ENCODE assay signal across 8 cellular contexts in genomic region chr16:83808573-83809014, GRCh38. TPM values are rescaled to one million over a fixed set of nuclear protein-coding genes. Genes with fewer than 3 reads are reported as not detected.
DNase-seq lines count a peak whose midpoint lies in the region; ATAC-seq and TF ChIP-seq lines count a peak whose summit lies in the region.

No MANE protein-coding gene starts in this region.

- peak overlapping the region; percentile 9 for H3K4ac ChIP-seq in IMR-90 (ENCODE audit: low read depth, low read length)

- POLR2A ChIA-PET in IMR-90 (lab: Charles Lee; ENCODE audit: unreplicated experiment), result no interaction called here

- no TSS peak for BruUV-seq in IMR-90 (replicated peaks; lab: Mats Ljungman, UMichigan)

- H4K5ac ChIP-seq in IMR-90 (ENCODE audit: low read depth, low read length), result 0 out of 2 replicates have a peak overlapping the region, but pooled peaks have one; percentile 27

- H2BK15ac ChIP-seq in IMR-90 (ENCODE audit: low read depth, low read length), result no peak overlapping the region

- peak overlapping the region; percentile 33 for H3K14ac ChIP-seq in IMR-90 (replicated peaks; ENCODE audit: low read depth, low read length)

- H3K27ac ChIP-seq in IMR-90 (ENCODE audit: insufficient read depth, low read length) (peak overlapping the region; percentile 86), muscle layer of duodenum (ENCODE audit: low read length) (peak overlapping the region; percentile 75)

- H3K4me1 ChIP-seq in IMR-90 (ENCODE audit: control insufficient read depth, insufficient read depth, low read length) (peaks cover 9% of the 10 kb centered on the region), muscle layer of duodenum (ENCODE audit: control insufficient read depth in 1 of 2, insufficient read depth in 2 of 2, low read length in 2 of 2) (peaks cover 0 to 38% of the 10 kb centered on the region in 2 donors)

- H4K91ac ChIP-seq in IMR-90 (ENCODE audit: insufficient read depth, low read depth, low read length), result no peak overlapping the region; the same call in 1 of the 2 replicates

- H3K9me3 ChIP-seq in IMR-90 (ENCODE audit: control insufficient read depth, insufficient read depth, low read length) (no peaks in the 10 kb centered on the region), muscle layer of duodenum (ENCODE audit: control insufficient read depth in 1 of 2, low read length in 2 of 2) (no peaks in the 10 kb centered on the region)

- WGBS in IMR-90 (ENCODE audit: extremely low coverage in 2 of 2, insufficient read length in 1 of 2), 2 experiments, result no CpG with 5 or more reads among the region's 11 CpGs

- peak overlapping the region; percentile 14; the same call in 1 of the 2 replicates for H3K56ac ChIP-seq in IMR-90 (ENCODE audit: extremely low read depth, insufficient read depth, low read length)

- CTCF ChIA-PET in IMR-90 (lab: Yijun Ruan, JAX), result no interaction called here

- no peak overlapping the region for H3K18ac ChIP-seq in IMR-90 (ENCODE audit: low read depth, low read length)

- peaks cover 10% of the 10 kb centered on the region for H3K9me1 ChIP-seq in IMR-90 (ENCODE audit: insufficient read depth, low read length)

- peak overlapping the region; percentile 94 for H3K4me2 ChIP-seq in IMR-90 (ENCODE audit: low read depth, low read length)

- H3K9ac ChIP-seq in IMR-90 (ENCODE audit: low read depth, low read length), result peak overlapping the region; percentile 97

- H2AK9ac ChIP-seq in IMR-90 (replicated peaks; ENCODE audit: low read depth, low read length, poor library complexity), result no peak overlapping the region

- DNase-seq in AG09309 (ENCODE audit: low read depth) (no peak), IMR-90 (no peak), chondrocyte (ENCODE audit: low spot score) (no peak), NCI-H526 (lab: John Stamatoyannopoulos, UW) (no peak)

- peak overlapping the region; percentile 29; the same call in 1 of the 2 replicates for H3K23ac ChIP-seq in IMR-90 (ENCODE audit: low read depth, low read length)

- H4K8ac ChIP-seq in IMR-90 (ENCODE audit: low read depth in 2 of 2, low read length in 2 of 2), result peak overlapping the region; percentile 77 to 97; a peak in 3 of 4 replicates

- H3K4me3 ChIP-seq in AG09309 (ENCODE audit: control insufficient read depth, low read depth, low read length) (peak overlapping the region; percentile 95), IMR-90 (ENCODE audit: insufficient read depth, low read depth, low read length) (peak overlapping the region; percentile 96), muscle layer of duodenum (ENCODE audit: low read depth in 1 of 2, low read length in 2 of 2) (peak overlapping the region; percentile 75 to 93)

- no peak for TF ChIP-seq POLR2A in IMR-90 (IDR thresholded peaks at IDR 0.05; ENCODE audit: low read depth, low read length)

- no peak overlapping the region for H2BK120ac ChIP-seq in IMR-90 (ENCODE audit: low read depth, low read length)

- H2BK5ac ChIP-seq in IMR-90 (ENCODE audit: low read depth, low read length, poor library complexity, severe bottlenecking), result peak overlapping the region; percentile 27

- no peak for TF ChIP-seq CTCF in AG09309 (IDR thresholded peaks at IDR 0.05; ENCODE audit: control insufficient read depth, insufficient read depth, low read depth, low read length, missing control alignments)
- no peak for TF ChIP-seq CTCF in IMR-90 (conservative IDR thresholded peaks at IDR 0.05; ENCODE audit: low read depth, low read length)
- no peak for TF ChIP-seq CTCF in chondrocyte (IDR thresholded peaks at IDR 0.05)

- H3K27me3 Mint-ChIP-seq in chondrocyte (ENCODE audit: low read depth), result no peaks in the 10 kb centered on the region

- peaks cover 23 to 31% of the 10 kb centered on the region in 2 experiments for H3K79me1 ChIP-seq in IMR-90 (ENCODE audit: low read depth in 1 of 2, low read length in 2 of 2)

- intact Hi-C loops in IMR-90 (cut with micrococcal nuclease), result loop anchor here (5.0 kb wide), 1 partner anchor 121 kb away; no protein-coding TSS in a partner anchor

- ATAC-seq in IMR-90 (ENCODE audit: low read depth) (no peak), HG03135 (IDR thresholded peaks at IDR 0.05; ENCODE audit: unreplicated experiment) (no peak), GM19463 (IDR thresholded peaks at IDR 0.05; ENCODE audit: unreplicated experiment) (no peak), HG03521 (IDR thresholded peaks at IDR 0.05; ENCODE audit: unreplicated experiment) (no peak)

- H3K4me3 Mint-ChIP-seq in chondrocyte (ENCODE audit: unreplicated experiment), result peak overlapping the region; percentile 98

- H3K27me3 ChIP-seq in IMR-90 (ENCODE audit: control insufficient read depth, insufficient read depth, low read length) (no peaks in the 10 kb centered on the region), muscle layer of duodenum (ENCODE audit: low read depth, low read length) (no peaks in the 10 kb centered on the region)

- no peak overlapping the region for H2BK20ac ChIP-seq in IMR-90 (ENCODE audit: low read depth, low read length)

- H4K20me1 ChIP-seq in IMR-90 (ENCODE audit: insufficient read depth, low read length), result peaks cover 9% of the 10 kb centered on the region; the same call in 1 of the 2 replicates

- dilution Hi-C loops in IMR-90 (cut with HindIII; ENCODE audit: low sequenced_read_pairs, unreplicated experiment), result no loop called here

- H2AK5ac ChIP-seq in IMR-90 (ENCODE audit: low read depth, low read length), result no peak overlapping the region

- in situ Hi-C loops in IMR-90 (cut with MboI; ENCODE audit: low sequenced_read_pairs), result no loop called here

- H3K27ac Mint-ChIP-seq in chondrocyte (ENCODE audit: unreplicated experiment), result peak overlapping the region; percentile 94

- TF ChIP-seq RAD21 in IMR-90 (IDR thresholded peaks at IDR 0.05; ENCODE audit: low read length), result no peak

- no peaks in the 10 kb centered on the region for H3K9me3 Mint-ChIP-seq in chondrocyte (ENCODE audit: low read depth)

- H3K36me3 ChIP-seq in IMR-90 (ENCODE audit: control insufficient read depth, insufficient read depth, low read length), result peaks cover 6% of the 10 kb centered on the region; the same call in 1 of the 2 replicates
- no peaks in the 10 kb centered on the region for H3K36me3 ChIP-seq in muscle layer of duodenum (ENCODE audit: control insufficient read depth in 1 of 2, insufficient read depth in 2 of 2, low read length in 2 of 2)

- peaks cover 25% of the 10 kb centered on the region for H3K4me1 Mint-ChIP-seq in chondrocyte (ENCODE audit: low read depth)

- H2AFZ ChIP-seq in IMR-90 (replicated peaks; ENCODE audit: low read length, poor library complexity), result peak overlapping the region; percentile 99

- peaks cover 15% of the 10 kb centered on the region for H3K36me3 Mint-ChIP-seq in chondrocyte (ENCODE audit: low read depth)

TF ChIP-seq in IMR-90, 13 proteins besides CTCF, POLR2A, EP300 and RAD21:
- TF ChIP-seq ELK1 (IDR thresholded peaks at IDR 0.05; ENCODE audit: borderline replicate concordance, low read depth, low read length) (no peak), BHLHE40 (IDR thresholded peaks at IDR 0.05; ENCODE audit: low read depth, low read length) (no peak), USF2 (IDR thresholded peaks at IDR 0.05; ENCODE audit: low read depth, low read length) (no peak), CEBPB (IDR thresholded peaks at IDR 0.05; ENCODE audit: low read depth, low read length) (no peak), RFX5 (IDR thresholded peaks at IDR 0.05; ENCODE audit: low read depth, low read length) (no peak), SMC3 (IDR thresholded peaks at IDR 0.05; ENCODE audit: low read depth, low read length) (no peak), FOS (IDR thresholded peaks at IDR 0.05; ENCODE audit: low read depth, low read length) (no peak), RCOR1 (IDR thresholded peaks at IDR 0.05; ENCODE audit: insufficient replicate concordance, low read length) (no peak), MXI1 (IDR thresholded peaks at IDR 0.05; ENCODE audit: borderline replicate concordance, low read depth, low read length) (no peak), NFE2L2 (IDR thresholded peaks at IDR 0.05; ENCODE audit: low read depth, low read length) (no peak), CHD1 (IDR thresholded peaks at IDR 0.05; ENCODE audit: low read depth, low read length) (no peak), MAFK (IDR thresholded peaks at IDR 0.05; ENCODE audit: low read depth, low read length) (no peak), MAZ (IDR thresholded peaks at IDR 0.05; ENCODE audit: borderline replicate concordance, low read depth, low read length) (no peak)

RNA-seq across cellular contexts. Expression of gene HSBP1, which starts 0.8 kb away (rescaled TPM):
- total RNA-seq in IMR-90 (2012; rRNA removed), result 8.8 and 20.6 TPM in 2 replicates
- polyA plus RNA-seq in IMR-90 (2012; rRNA removed), result 65.2 and 125 TPM in 2 replicates
- 4.9 and 5.5 TPM in 2 replicates for polyA plus RNA-seq in IMR-90 (2012; cell fraction: cytosol; rRNA removed)
- 5.2 and 22.2 TPM in 2 replicates for polyA plus RNA-seq in IMR-90 (2012; cell fraction: nucleus; rRNA removed; ENCODE audit: low replicate concordance)
- total RNA-seq in chondrocyte, result 88.4 to 106 TPM (median 88.8 TPM) in 3 replicates
